Comparison of ENCODE assay signal across 9 cellular contexts in the genomic region with DNA sequence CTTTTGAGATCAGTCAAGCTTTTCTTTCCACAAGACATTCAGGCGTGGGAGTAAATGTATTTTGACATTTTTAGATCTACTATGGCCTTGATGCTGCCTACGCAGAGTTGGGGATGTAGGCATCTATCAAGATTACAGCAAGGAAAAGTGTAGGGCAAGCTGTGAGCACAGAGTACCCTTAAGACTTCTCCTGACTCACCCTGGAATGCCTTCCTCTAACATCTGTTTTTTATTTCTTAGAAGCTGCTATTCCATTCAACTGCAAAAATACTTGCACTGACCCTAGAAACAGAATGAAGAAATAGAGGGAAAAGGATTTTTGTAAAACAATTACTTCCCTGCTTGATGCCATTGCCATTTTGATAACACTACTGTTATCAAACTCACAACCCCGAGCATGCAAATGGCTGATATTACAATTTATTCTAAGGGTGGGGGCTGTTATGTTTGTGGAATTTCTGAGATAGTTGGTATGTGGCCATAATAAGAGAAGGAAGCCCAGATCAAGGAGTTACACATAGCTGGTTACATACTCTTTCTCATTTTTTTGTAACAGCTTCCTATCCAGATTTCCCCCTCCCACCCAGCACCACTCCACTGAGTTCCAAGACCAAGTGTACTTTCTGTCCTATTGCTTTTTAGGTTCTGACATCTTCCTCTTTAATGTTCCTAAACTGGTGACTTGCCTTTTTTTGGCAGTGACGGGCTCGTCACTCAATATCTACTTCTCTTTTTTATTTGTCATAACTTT. TPM values are rescaled to one million over a fixed set of nuclear protein-coding genes. Genes with fewer than 3 reads are reported as not detected.
DNase-seq lines count a peak whose midpoint lies in the region; ATAC-seq and TF ChIP-seq lines count a peak whose summit lies in the region.
"Had no signal": no experiment of that assay in that cellular context is flagged by ENCODE, and none has a peak within 500 bp of the region (broad histone marks: within the 10 kb centered on the region; RNA-seq: fewer than 3 reads in every experiment).

No MANE protein-coding gene starts in this region.

- no peaks in the 10 kb centered on the region for H3K27me3 ChIP-seq in AG04450 (ENCODE audit: control insufficient read depth, insufficient read depth, low read length)

- no peak overlapping the region for H3K4me3 ChIP-seq in AG04450 (ENCODE audit: low read depth, low read length)

- peaks cover 7 to 10% (median 8%) of the 10 kb centered on the region in 3 donors for H3K4me1 Mint-ChIP-seq in naive B cell
- H3K4me1 Mint-ChIP-seq in natural killer cell treated with Interleukin-12 subunit alpha and Interleukin-12 subunit beta and Interleukin-15 and Interleukin-18, amount 100 ng/mL, for 72 hours (ENCODE audit: low read depth in 2 of 2) = no peaks in the 10 kb centered on the region
- H3K4me1 Mint-ChIP-seq in activated naive CD8-positive, alpha-beta T cell treated with anti-CD3 and anti-CD28 coated beads for 36 hours = peaks cover 1% of the 10 kb centered on the region

- H3K27ac ChIP-seq in AG04450 (ENCODE audit: low read depth, low read length) = peak overlapping the region; percentile 42

- H3K27me3 Mint-ChIP-seq in naive B cell = no peaks in the 10 kb centered on the region
- H3K27me3 Mint-ChIP-seq in natural killer cell treated with Interleukin-12 subunit alpha and Interleukin-12 subunit beta and Interleukin-15 and Interleukin-18, amount 100 ng/mL, for 72 hours = peaks cover 8 to 18% of the 10 kb centered on the region in 2 donors
- H3K27me3 Mint-ChIP-seq in activated naive CD8-positive, alpha-beta T cell treated with anti-CD3 and anti-CD28 coated beads for 36 hours = peaks cover 4% of the 10 kb centered on the region
- H3K27me3 Mint-ChIP-seq: activated naive CD8-positive, alpha-beta T cell had no signal

- ATAC-seq in naive B cell (ENCODE audit: low read depth in 2 of 2) (peak; percentile 58 to 82), GM19463 (IDR thresholded peaks at IDR 0.05; ENCODE audit: unreplicated experiment) (no peak)
- no peak for ATAC-seq in natural killer cell treated with Interleukin-12 subunit alpha and Interleukin-12 subunit beta and Interleukin-15 and Interleukin-18, amount 100 ng/mL, for 72 hours

- no peaks in the 10 kb centered on the region for H3K36me3 Mint-ChIP-seq in naive B cell
- no peaks in the 10 kb centered on the region for H3K36me3 Mint-ChIP-seq in natural killer cell treated with Interleukin-12 subunit alpha and Interleukin-12 subunit beta and Interleukin-15 and Interleukin-18, amount 100 ng/mL, for 72 hours
- H3K36me3 Mint-ChIP-seq in activated naive CD8-positive, alpha-beta T cell treated with anti-CD3 and anti-CD28 coated beads for 36 hours = no peaks in the 10 kb centered on the region
- H3K36me3 Mint-ChIP-seq: activated naive CD8-positive, alpha-beta T cell had no signal

- H3K27ac Mint-ChIP-seq in naive B cell = peak overlapping the region in 3 of 6 donors; percentile 6 to 21 (median 18)
- no peak overlapping the region for H3K27ac Mint-ChIP-seq in natural killer cell treated with Interleukin-12 subunit alpha and Interleukin-12 subunit beta and Interleukin-15 and Interleukin-18, amount 100 ng/mL, for 72 hours
- H3K27ac Mint-ChIP-seq in activated naive CD8-positive, alpha-beta T cell treated with anti-CD3 and anti-CD28 coated beads for 36 hours = no peak overlapping the region
- H3K27ac Mint-ChIP-seq: activated naive CD8-positive, alpha-beta T cell had no signal

- no peak for TF ChIP-seq CTCF in AG04450 (IDR thresholded peaks at IDR 0.05; ENCODE audit: low read depth, low read length)

- CTCF ChIA-PET in AG04450 (lab: Charles Lee) = interaction anchor here (1.2 to 3.3 kb wide), 3 partner anchors 61 to 75 kb away, joined by 4 to 14 read pairs (median 6); no protein-coding TSS in a partner anchor

- DNase-seq in AG04450 (ENCODE audit: low read depth, low spot score) = peak; percentile 70
- peak; percentile 67 for DNase-seq in MV-4-11 (lab: John Stamatoyannopoulos, UW)
- DNase-seq in dedifferentiated amniotic fluid mesenchymal stem cell (ENCODE audit: extremely low spot score) = peak; percentile 92
- DNase-seq in naive B cell = no peak
- no peak for DNase-seq in NCI-H2171 treated with DMSO at 0.1 percent for 48 hours (lab: John Stamatoyannopoulos, UW)
- no peak for DNase-seq in natural killer cell treated with Interleukin-12 subunit alpha and Interleukin-12 subunit beta and Interleukin-15 and Interleukin-18, amount 100 ng/mL, for 72 hours (ENCODE audit: low spot score)
- DNase-seq in activated naive CD8-positive, alpha-beta T cell treated with anti-CD3 and anti-CD28 coated beads for 36 hours = no peak

- H3K4me3 Mint-ChIP-seq in naive B cell = peak overlapping the region in 1 of 8 donors; percentile 30
- no peak overlapping the region for H3K4me3 Mint-ChIP-seq in natural killer cell treated with Interleukin-12 subunit alpha and Interleukin-12 subunit beta and Interleukin-15 and Interleukin-18, amount 100 ng/mL, for 72 hours
- no peak overlapping the region for H3K4me3 Mint-ChIP-seq in activated naive CD8-positive, alpha-beta T cell treated with anti-CD3 and anti-CD28 coated beads for 36 hours
- H3K4me3 Mint-ChIP-seq: activated naive CD8-positive, alpha-beta T cell had no signal

- no peaks in the 10 kb centered on the region for H3K9me3 ChIP-seq in AG04450 (ENCODE audit: control insufficient read depth, insufficient read depth, low read length)

- H3K9me3 Mint-ChIP-seq in naive B cell = no peaks in the 10 kb centered on the region
- no peaks in the 10 kb centered on the region for H3K9me3 Mint-ChIP-seq in natural killer cell treated with Interleukin-12 subunit alpha and Interleukin-12 subunit beta and Interleukin-15 and Interleukin-18, amount 100 ng/mL, for 72 hours
- no peaks in the 10 kb centered on the region for H3K9me3 Mint-ChIP-seq in activated naive CD8-positive, alpha-beta T cell treated with anti-CD3 and anti-CD28 coated beads for 36 hours

- POLR2A ChIA-PET in AG04450 (lab: Yijun Ruan, JAX) = interaction anchor here (1.1 to 1.5 kb wide), 3 partner anchors 12 to 47 kb away, joined by 4 to 5 read pairs (median 4); no protein-coding TSS in a partner anchor

RNA-seq across cellular contexts. Expression of gene ROCK1, which starts 5.9 kb away (rescaled TPM):
- polyA plus RNA-seq in AG04450 (2011; rRNA removed) (28.5 and 37.2 TPM in 2 replicates), naive B cell (ENCODE audit: low read depth in 6 of 6) (10 to 100 TPM; 25.3 to 63.9 (median 37.8) TPM)
- 21.8 and 49.8 TPM in 2 replicates for polyA minus RNA-seq in AG04450 (2011; rRNA and poly(A)+ RNA removed)
- total RNA-seq in natural killer cell treated with Interleukin-12 subunit alpha and Interleukin-12 subunit beta and Interleukin-15 and Interleukin-18, amount 100 ng/mL, for 72 hours = 10 to 100 TPM; 68.1 to 74.9 TPM
- 10 to 100 TPM; 47.1 to 48.0 TPM for total RNA-seq in activated naive CD8-positive, alpha-beta T cell treated with anti-CD3 and anti-CD28 coated beads for 36 hours

Comparison
In these comparisons a context has a peak if more than half of its experiments do, and no peak if none do; other contexts are left out.
1. DNase-seq: peak in AG04450 (single experiment), MV-4-11 (single experiment) and dedifferentiated amniotic fluid mesenchymal stem cell (single experiment); none in naive B cell (single experiment), NCI-H2171 treated with DMSO at 0.1 percent for 48 hours (single experiment), natural killer cell treated with Interleukin-12 subunit alpha and Interleukin-12 subunit beta and Interleukin-15 and Interleukin-18, amount 100 ng/mL, for 72 hours (single experiment) and activated naive CD8-positive, alpha-beta T cell treated with anti-CD3 and anti-CD28 coated beads for 36 hours (single experiment).
2. ATAC-seq: peak in naive B cell (2 of 2); none in GM19463 (single experiment) and natural killer cell treated with Interleukin-12 subunit alpha and Interleukin-12 subunit beta and Interleukin-15 and Interleukin-18, amount 100 ng/mL, for 72 hours (0 of 2).